ENCODE assay signal across 18 cellular contexts in genomic region chr7:2393751-2394150, GRCh38. TPM values are rescaled to one million over a fixed set of nuclear protein-coding genes. Genes with fewer than 3 reads are reported as not detected.
DNase-seq lines count a peak whose midpoint lies in the region; ATAC-seq, FAIRE-seq and TF ChIP-seq lines count a peak whose summit lies in the region.
"Had no signal": no experiment of that assay in that cellular context is flagged by ENCODE, and none has a peak within 500 bp of the region (broad histone marks: within the 10 kb centered on the region; RNA-seq: fewer than 3 reads in every experiment).

No MANE protein-coding gene starts in this region.

- H3K9me3 Mint-ChIP-seq in stimulated activated memory B cell treated with anti-CD40 and anti-IgM and Interleukin-4, amounts not matched to agents 10 μg/mL and 1 μg/mL and 100 μg/mL, for 72 hours, result peaks cover 3% of the 10 kb centered on the region
- H3K9me3 Mint-ChIP-seq: CD4-positive, CD25-positive, alpha-beta regulatory T cell; GM23338 had no signal

- no peak overlapping the region for H3K4me3 Mint-ChIP-seq in stimulated activated memory B cell treated with anti-CD40 and anti-IgM and Interleukin-4, amounts not matched to agents 10 μg/mL and 1 μg/mL and 100 μg/mL, for 72 hours
- H3K4me3 Mint-ChIP-seq: CD4-positive, CD25-positive, alpha-beta regulatory T cell; GM23338 had no signal

- CTCF ChIA-PET in K562 (lab: Yijun Ruan, JAX; ENCODE audit: low intra/inter-chr PET ratio), result no interaction called here

- DNase-seq in K562 (ENCODE audit: extremely low read depth in 1 of 4, low spot score in 3 of 4), result no peak
- DNase-seq in mesenchymal stem cell, result no peak
- DNase-seq in breast epithelium (ENCODE audit: low spot score in 2 of 2), result no peak
- no peak for DNase-seq in activated CD4-positive, alpha-beta T cell treated with anti-CD3 and anti-CD28 coated beads, Interleukin-2, amount 50 U/mL, for 48 hours
- DNase-seq: CD4-positive, CD25-positive, alpha-beta regulatory T cell; GF-D8; HCEC 1CT; KG1; NCI-H187 treated with DMSO at 0.1 percent for 48 hours; NCI-H446; NCI-H526 treated with DMSO at 0.1 percent for 48 hours; NK-92 treated with Interleukin-12 subunit alpha and Interleukin-12 subunit beta, amount 100 ng/mL, for 24 hours; SHP77 treated with DMSO at 0.1 percent for 48 hours; SK-N-SH had no signal

- no peak for TF ChIP-seq RAD21 in K562 (CRISPR knock-in tag; conservative IDR thresholded peaks at IDR 0.05 in 1 of 2, IDR thresholded peaks at IDR 0.05 in 1 of 2)

- H3K9me1 ChIP-seq in K562 (ENCODE audit: control insufficient read depth, insufficient read depth, low read length), result no peaks in the 10 kb centered on the region

- ATAC-seq in K562 (0 out of 3 replicates have a peak, but pooled peaks have one; percentile 10), HG03354 (IDR thresholded peaks at IDR 0.05; ENCODE audit: poor library complexity, severe bottlenecking, unreplicated experiment) (no peak)
- ATAC-seq in stimulated activated memory B cell treated with anti-CD40 and anti-IgM and Interleukin-4, amounts not matched to agents 10 μg/mL and 1 μg/mL and 100 μg/mL, for 72 hours, result no peak
- ATAC-seq: GM23338 had no signal

- no peak overlapping the region for H2AK5ac ChIP-seq in mesenchymal stem cell (ENCODE audit: low read length, severe bottlenecking)

- H3K4me2 ChIP-seq in BLaER1 treated with 17β-estradiol and CSF1 and Interleukin-3, amounts not matched to agents 10 nM and 100 nM, result peak overlapping the region; percentile 50 to 79 (median 69); a peak in 21 of 22 replicates
- no peak overlapping the region for H3K4me2 ChIP-seq in K562 (ENCODE audit: insufficient read depth, low read length)
- H3K4me2 ChIP-seq in mesenchymal stem cell (ENCODE audit: low read length, poor library complexity, severe bottlenecking), result no peak overlapping the region
- H3K4me2 ChIP-seq: GM23338, SK-N-SH had no signal

- H3K79me1 ChIP-seq in mesenchymal stem cell (replicated peaks; ENCODE audit: low read length, poor library complexity, severe bottlenecking), result no peaks in the 10 kb centered on the region

- H2AFZ ChIP-seq in K562 (ENCODE audit: low read depth, low read length) (peak overlapping the region; percentile 76; the same call in 1 of the 2 replicates), mesenchymal stem cell (ENCODE audit: low read depth, low read length) (no peak overlapping the region)
- H2AFZ ChIP-seq: GM23338 had no signal

- intact Hi-C loops in K562 (cut with micrococcal nuclease), result no loop called here
- intact Hi-C loops in breast epithelium (cut with DNase I; ENCODE audit: low total_unique reads), result no loop called here

- no peak overlapping the region for H2BK5ac ChIP-seq in mesenchymal stem cell (ENCODE audit: low read depth, low read length, poor library complexity, severe bottlenecking)

- H3K4me3 ChIP-seq in BLaER1 treated with 17β-estradiol and CSF1 and Interleukin-3, amounts not matched to agents 10 nM and 100 nM, result no peak overlapping the region
- no peak overlapping the region for H3K4me3 ChIP-seq in K562
- H3K4me3 ChIP-seq in mesenchymal stem cell (ENCODE audit: insufficient read depth in 1 of 2, low read depth in 1 of 2, low read length in 2 of 2), result no peak overlapping the region
- H3K4me3 ChIP-seq in breast epithelium, result no peak overlapping the region
- H3K4me3 ChIP-seq: GM23338 had no signal

- H3K9ac ChIP-seq in BLaER1 treated with 17β-estradiol and CSF1 and Interleukin-3, amounts not matched to agents 10 nM and 100 nM, result peak overlapping the region in 3 of 11 experiments; percentile 0 to 32 (median 21); a peak in 5 of 22 replicates
- H3K9ac ChIP-seq in K562 (ENCODE audit: insufficient read depth in 1 of 2, low read depth in 2 of 2, low read length in 2 of 2), result peak overlapping the region in 1 of 2 experiments; percentile 81; a peak in 1 of 4 replicates
- peak overlapping the region; percentile 26 for H3K9ac ChIP-seq in mesenchymal stem cell (ENCODE audit: low read length)
- H3K9ac ChIP-seq: SK-N-SH had no signal

- H3K36me3 ChIP-seq in BLaER1 treated with 17β-estradiol and CSF1 and Interleukin-3, amounts not matched to agents 10 nM and 100 nM, result 0 out of 22 replicates have a peak, but pooled peaks cover 0 to 4% (median 0%) of the 10 kb centered on the region in 11 experiments
- H3K36me3 ChIP-seq in K562 (ENCODE audit: control insufficient read depth, insufficient read depth, low read length), result no peaks in the 10 kb centered on the region
- H3K36me3 ChIP-seq in mesenchymal stem cell (ENCODE audit: control insufficient read depth in 1 of 2, insufficient read depth in 2 of 2, low read depth in 1 of 2, low read length in 2 of 2), result peaks cover 0 to 4% of the 10 kb centered on the region in 2 experiments
- H3K36me3 ChIP-seq in breast epithelium, result no peaks in the 10 kb centered on the region

- no peak overlapping the region for H3K4ac ChIP-seq in mesenchymal stem cell (ENCODE audit: low read depth in 1 of 2, low read length in 2 of 2)

- no peak for TF ChIP-seq POLR2A in K562 (conservative IDR thresholded peaks at IDR 0.05)
- TF ChIP-seq POLR2A in breast epithelium (IDR thresholded peaks at IDR 0.05), result no peak

- H2BK120ac ChIP-seq in mesenchymal stem cell (ENCODE audit: low read depth, low read length), result no peak overlapping the region

- POLR2A ChIA-PET in K562 (lab: Yijun Ruan, JAX), result interaction anchor here (1.2 to 1.4 kb wide), 3 partner anchors 10 to 30 kb away, joined by 4 read pairs; no protein-coding TSS in a partner anchor

- H3K27me3 Mint-ChIP-seq in stimulated activated memory B cell treated with anti-CD40 and anti-IgM and Interleukin-4, amounts not matched to agents 10 μg/mL and 1 μg/mL and 100 μg/mL, for 72 hours, result no peaks in the 10 kb centered on the region
- H3K27me3 Mint-ChIP-seq: CD4-positive, CD25-positive, alpha-beta regulatory T cell had no signal

- peaks cover 9% of the 10 kb centered on the region for H3K4me1 Mint-ChIP-seq in stimulated activated memory B cell treated with anti-CD40 and anti-IgM and Interleukin-4, amounts not matched to agents 10 μg/mL and 1 μg/mL and 100 μg/mL, for 72 hours

- H3K18ac ChIP-seq in mesenchymal stem cell (ENCODE audit: low read depth in 1 of 2, low read length in 2 of 2), result no peak overlapping the region

- peaks cover 0 to 12% (median 5%) of the 10 kb centered on the region in 11 experiments; a peak in 8 of 22 replicates for H3K9me3 ChIP-seq in BLaER1 treated with 17β-estradiol and CSF1 and Interleukin-3, amounts not matched to agents 10 nM and 100 nM (replicated peaks in 1 of 11)
- H3K9me3 ChIP-seq in K562 (replicated peaks; ENCODE audit: control insufficient read depth, insufficient read depth, low read depth, low read length) (no peaks in the 10 kb centered on the region), mesenchymal stem cell (ENCODE audit: control insufficient read depth, low read length) (no peaks in the 10 kb centered on the region), breast epithelium (no peaks in the 10 kb centered on the region)
- H3K9me3 ChIP-seq: SK-N-SH had no signal

- 22% methylated on average over 12 of the region's 12 CpGs for WGBS in K562 (ENCODE audit: insufficient coverage, low coverage, missing lambda C conversion rate)
- WGBS in mesenchymal stem cell, result 92% methylated on average over 11 of the region's 12 CpGs

- H4K8ac ChIP-seq in mesenchymal stem cell (ENCODE audit: low read length), result no peak overlapping the region

- no TSS peak for BruUV-seq in K562 (replicated peaks; lab: Mats Ljungman, UMichigan)

- FAIRE-seq in K562 (lab: Jason Lieb, UNC), result no peak

- H3K27me3 ChIP-seq in BLaER1 treated with 17β-estradiol and CSF1 and Interleukin-3, amounts not matched to agents 10 nM and 100 nM, result no peaks in the 10 kb centered on the region
- H3K27me3 ChIP-seq in K562 (ENCODE audit: control insufficient read depth in 2 of 2, insufficient read depth in 2 of 2, low read length in 2 of 2) (no peaks in the 10 kb centered on the region), mesenchymal stem cell (ENCODE audit: control insufficient read depth in 1 of 2, insufficient read depth in 1 of 2, low read length in 2 of 2) (no peaks in the 10 kb centered on the region), breast epithelium (no peaks in the 10 kb centered on the region)

- no peaks in the 10 kb centered on the region for H3K36me3 Mint-ChIP-seq in stimulated activated memory B cell treated with anti-CD40 and anti-IgM and Interleukin-4, amounts not matched to agents 10 μg/mL and 1 μg/mL and 100 μg/mL, for 72 hours
- H3K36me3 Mint-ChIP-seq: CD4-positive, CD25-positive, alpha-beta regulatory T cell had no signal

- in situ Hi-C loops in K562 (cut with MboI), result no loop called here

- H4K91ac ChIP-seq in mesenchymal stem cell (ENCODE audit: low read length), result no peak overlapping the region

- TF ChIP-seq EP300 in K562 (IDR thresholded peaks at IDR 0.05; ENCODE audit: low read length), result no peak

- H3K27ac Mint-ChIP-seq in stimulated activated memory B cell treated with anti-CD40 and anti-IgM and Interleukin-4, amounts not matched to agents 10 μg/mL and 1 μg/mL and 100 μg/mL, for 72 hours, result peak overlapping the region; percentile 67
- H3K27ac Mint-ChIP-seq: GM23338 had no signal

- H2BK12ac ChIP-seq in mesenchymal stem cell (ENCODE audit: low read length in 2 of 2), result no peak overlapping the region

- H3K4me1 ChIP-seq in BLaER1 treated with 17β-estradiol and CSF1 and Interleukin-3, amounts not matched to agents 10 nM and 100 nM, result peaks cover 55 to 94% (median 79%) of the 10 kb centered on the region in 10 experiments
- H3K4me1 ChIP-seq in K562 (replicated peaks in 1 of 2; ENCODE audit: control insufficient read depth in 2 of 2, insufficient read depth in 2 of 2, low read length in 2 of 2), result peaks cover 5 to 15% of the 10 kb centered on the region in 2 experiments; a peak in 3 of 5 replicates
- H3K4me1 ChIP-seq in mesenchymal stem cell (ENCODE audit: control insufficient read depth, insufficient read depth, low read depth, low read length), result peaks cover 9% of the 10 kb centered on the region
- H3K4me1 ChIP-seq in breast epithelium, result no peaks in the 10 kb centered on the region

- H3K23ac ChIP-seq in mesenchymal stem cell (ENCODE audit: low read length in 2 of 2), result no peak overlapping the region

- H2BK15ac ChIP-seq in mesenchymal stem cell (ENCODE audit: low read depth, poor library complexity, severe bottlenecking), result no peak overlapping the region

- H3K14ac ChIP-seq in mesenchymal stem cell (ENCODE audit: low read length in 2 of 2), result no peak overlapping the region

- H3K79me2 ChIP-seq in K562 (ENCODE audit: control insufficient read depth, insufficient read depth, low read length), result no peaks in the 10 kb centered on the region

- TF ChIP-seq CTCF in K562 (IDR thresholded peaks at IDR 0.05 in 2 of 3, conservative IDR thresholded peaks at IDR 0.05 in 1 of 3; ENCODE audit: insufficient read depth in 2 of 3, low read depth in 1 of 3, low read length in 3 of 3) (no peak), breast epithelium (IDR thresholded peaks at IDR 0.05) (no peak)

- peak overlapping the region in 8 of 11 experiments; percentile 45 to 67 (median 54); a peak in 11 of 22 replicates for H3K27ac ChIP-seq in BLaER1 treated with 17β-estradiol and CSF1 and Interleukin-3, amounts not matched to agents 10 nM and 100 nM
- H3K27ac ChIP-seq in K562 (ENCODE audit: extremely low read depth, low read depth, low read length), result no peak overlapping the region
- no peak overlapping the region for H3K27ac ChIP-seq in mesenchymal stem cell (ENCODE audit: low read length, poor library complexity, severe bottlenecking)
- no peak overlapping the region for H3K27ac ChIP-seq in breast epithelium

- H4K20me1 ChIP-seq in BLaER1 treated with 17β-estradiol and CSF1 and Interleukin-3, amounts not matched to agents 10 nM and 100 nM, result 0 out of 22 replicates have a peak, but pooled peaks cover 0 to 3% (median 0%) of the 10 kb centered on the region in 11 experiments
- no peaks in the 10 kb centered on the region for H4K20me1 ChIP-seq in K562 (replicated peaks; ENCODE audit: control insufficient read depth, insufficient read depth, low read length)

RNA-seq across cellular contexts. Expression of gene CHST12, which starts 9.7 kb away (rescaled TPM):
- 5.2 and 11.8 TPM in 2 replicates for total RNA-seq in K562 (2011; cell fraction: chromatin; rRNA removed; ENCODE audit: low replicate concordance)
- 6.2 and 7.2 TPM in 2 replicates for total RNA-seq in K562 (2011; cell fraction: nucleolus; rRNA removed)
- total RNA-seq in K562 (2011; cell fraction: nucleoplasm; rRNA removed), result 5.4 and 5.7 TPM in 2 replicates
- total RNA-seq in K562 (2014; rRNA removed), result 8.2 and 8.9 TPM in 2 replicates
- total RNA-seq in K562 (2014; rRNA removed; fragmentation: Illumina TruSeq; extraction: Trizol), result 0.84 and 1.1 TPM in 2 replicates
- total RNA-seq in K562 (2015; rRNA removed; fragmentation: Illumina TruSeq; extraction: Trizol), result 4.0 and 4.2 TPM in 2 replicates
- total RNA-seq in K562 (2021), result 17.3 and 19.8 TPM in 2 replicates
- 3.6 and 6.8 TPM in 2 replicates for polyA plus RNA-seq in K562 (2011; rRNA removed)
- polyA plus RNA-seq in K562 (2011; cell fraction: cytosol; rRNA removed), result 10.4 and 21.4 TPM in 2 replicates
- polyA plus RNA-seq in K562 (2011; cell fraction: nucleus; rRNA removed), result 5.1 and 6.2 TPM in 2 replicates
- polyA plus RNA-seq in K562 (2012), result 10.2 and 24.4 TPM in 2 replicates
- polyA plus RNA-seq in K562 (2014; fragmentation: Illumina TruSeq; extraction: Trizol), result 2.1 and 5.7 TPM in 2 replicates
- polyA plus RNA-seq in K562 (2014; fragmentation: Nextera tagmentation; extraction: Ambion mirVana), result under 1 TPM; 0.18 to 0.24 TPM
- 10.3 and 10.6 TPM in 2 replicates for polyA plus RNA-seq in K562 (2014; rRNA removed)
- polyA minus RNA-seq in K562 (2011; rRNA and poly(A)+ RNA removed), result 1.3 and 1.8 TPM in 2 replicates
- 6.8 and 9.4 TPM in 2 replicates for polyA minus RNA-seq in K562 (2011; cell fraction: cytosol; rRNA and poly(A)+ RNA removed)
- polyA minus RNA-seq in K562 (2011; cell fraction: nucleus; rRNA and poly(A)+ RNA removed), result 1.6 and 2.2 TPM in 2 replicates
- polyA plus RNA-seq in mesenchymal stem cell (2013, experiment 1 of 2), result 20.2 TPM
- 20.4 TPM for polyA plus RNA-seq in mesenchymal stem cell (2013, experiment 2 of 2)
- 10 to 100 TPM in 1 of 3 donors, 1 to 10 TPM in 2; 6.2 to 15.0 (median 7.2) TPM for total RNA-seq in breast epithelium

RNA-seq across cellular contexts. Expression of gene EIF3B, which starts 39.1 kb away (rescaled TPM):
- 583 and 880 TPM in 2 replicates for total RNA-seq in K562 (2011; cell fraction: chromatin; rRNA removed; ENCODE audit: low replicate concordance)
- 353 and 358 TPM in 2 replicates for total RNA-seq in K562 (2011; cell fraction: nucleolus; rRNA removed)
- total RNA-seq in K562 (2011; cell fraction: nucleoplasm; rRNA removed), result 465 and 579 TPM in 2 replicates
- total RNA-seq in K562 (2014; rRNA removed), result 334 and 358 TPM in 2 replicates
- 357 and 410 TPM in 2 replicates for total RNA-seq in K562 (2014; rRNA removed; fragmentation: Illumina TruSeq; extraction: Trizol)
- total RNA-seq in K562 (2015; rRNA removed; fragmentation: Illumina TruSeq; extraction: Trizol), result 407 and 420 TPM in 2 replicates
- total RNA-seq in K562 (2021), result 387 and 416 TPM in 2 replicates
- 216 and 279 TPM in 2 replicates for polyA plus RNA-seq in K562 (2011; rRNA removed)
- 139 and 199 TPM in 2 replicates for polyA plus RNA-seq in K562 (2011; cell fraction: cytosol; rRNA removed)
- 409 and 424 TPM in 2 replicates for polyA plus RNA-seq in K562 (2011; cell fraction: nucleus; rRNA removed)
- polyA plus RNA-seq in K562 (2012), result 202 and 329 TPM in 2 replicates
- polyA plus RNA-seq in K562 (2014; fragmentation: Illumina TruSeq; extraction: Trizol), result 494 and 496 TPM in 2 replicates
- polyA plus RNA-seq in K562 (2014; fragmentation: Nextera tagmentation; extraction: Ambion mirVana), result 10 to 100 TPM; 25.9 to 57.6 TPM
- 263 and 278 TPM in 2 replicates for polyA plus RNA-seq in K562 (2014; rRNA removed)
- 295 and 299 TPM in 2 replicates for polyA minus RNA-seq in K562 (2011; rRNA and poly(A)+ RNA removed)
- 126 and 190 TPM in 2 replicates for polyA minus RNA-seq in K562 (2011; cell fraction: cytosol; rRNA and poly(A)+ RNA removed)
- polyA minus RNA-seq in K562 (2011; cell fraction: nucleus; rRNA and poly(A)+ RNA removed), result 97.9 and 165 TPM in 2 replicates
- polyA plus RNA-seq in mesenchymal stem cell (2013, experiment 1 of 2), result 81.4 TPM
- 76.2 TPM for polyA plus RNA-seq in mesenchymal stem cell (2013, experiment 2 of 2)
- total RNA-seq in breast epithelium, result 100 to 1,000 TPM; 111 to 122 (median 115) TPM

Comparison
In these comparisons a context has a peak if more than half of its experiments do, and no peak if none do; other contexts are left out.
1. H3K27ac ChIP-seq: peak in BLaER1 treated with 17β-estradiol and CSF1 and Interleukin-3, amounts not matched to agents 10 nM and 100 nM (8 of 11); none in K562 (single experiment), mesenchymal stem cell (single experiment) and breast epithelium (0 of 2).
2. H3K4me2 ChIP-seq: peak in BLaER1 treated with 17β-estradiol and CSF1 and Interleukin-3, amounts not matched to agents 10 nM and 100 nM (11 of 11); none in K562 (single experiment) and mesenchymal stem cell (single experiment).